In the genomic region with DNA sequence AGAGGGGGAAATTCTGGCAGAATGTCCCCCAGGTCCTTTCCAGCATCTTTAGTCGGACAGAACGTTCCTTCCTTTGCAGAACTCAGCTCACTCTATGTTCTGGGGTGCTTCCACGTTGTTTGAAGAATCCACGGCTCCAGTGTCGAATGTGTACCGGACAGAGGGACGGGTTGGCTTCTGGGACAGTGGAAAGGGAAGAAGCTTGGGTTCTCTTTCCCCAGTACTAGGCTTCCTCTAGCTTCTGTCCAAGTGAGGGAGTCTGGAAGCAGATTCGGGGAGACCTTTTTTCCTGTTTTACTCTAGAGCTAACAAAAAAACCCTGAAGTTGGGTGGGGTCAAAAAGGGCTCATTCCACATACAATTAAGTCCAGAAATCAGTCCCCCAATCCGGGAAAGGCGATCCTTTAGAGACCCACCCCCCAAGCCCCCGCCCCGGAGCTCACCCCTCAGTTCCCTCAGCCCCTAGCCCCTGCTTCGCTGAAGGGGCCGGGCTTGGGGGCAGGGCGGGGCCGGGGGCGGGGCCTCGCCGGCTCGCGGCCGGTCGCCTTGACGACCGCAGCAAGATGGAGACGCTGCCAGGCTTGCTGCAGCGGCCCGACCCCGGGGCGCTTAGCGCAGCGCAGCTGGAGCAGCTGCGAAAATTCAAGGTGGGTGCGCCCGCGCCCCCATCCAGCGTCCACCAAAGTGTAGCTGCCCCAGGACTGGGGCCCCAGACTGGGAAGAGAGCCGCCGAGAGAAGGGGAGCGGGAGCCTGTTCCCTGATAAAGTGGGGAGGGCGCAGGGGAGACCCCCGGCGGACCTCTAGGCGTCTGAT, we compare ENCODE assay signal across 8 cellular contexts. TPM values are rescaled to one million over a fixed set of nuclear protein-coding genes. Genes with fewer than 3 reads are reported as not detected.
DNase-seq lines count a peak whose midpoint lies in the region; ATAC-seq and TF ChIP-seq lines count a peak whose summit lies in the region.

A gene with protein sequence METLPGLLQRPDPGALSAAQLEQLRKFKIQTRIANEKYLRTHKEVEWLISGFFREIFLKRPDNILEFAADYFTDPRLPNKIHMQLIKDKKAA (plus strand): TSS at position 549 of the 814 bp plus-strand sequence. CDS start 15 bp downstream, at position 564.

- no peak within 1 kb of the TSS for H2BK15ac ChIP-seq in mesendoderm (replicated peaks; ENCODE audit: low read depth)

- H2AK5ac ChIP-seq in mesendoderm (ENCODE audit: low read length) = no peak within 1 kb of the TSS

- no peak within 1 kb of the TSS for H3K9ac ChIP-seq in mesendoderm (ENCODE audit: low read length)

- no peak within 1 kb of the TSS for H3K18ac ChIP-seq in mesendoderm (ENCODE audit: low read length)

- peaks cover 2% of the 10 kb centered on the region for H3K4me1 ChIP-seq in mesendoderm (ENCODE audit: control insufficient read depth, low read depth, low read length)

- H3K56ac ChIP-seq in mesendoderm (ENCODE audit: low read length) = no peak within 1 kb of the TSS

- no peak for TF ChIP-seq CTCF in GM12864 (IDR thresholded peaks at IDR 0.05; ENCODE audit: low read depth, low read length, missing control alignments)
- no peak for TF ChIP-seq CTCF in WERI-Rb-1 (IDR thresholded peaks at IDR 0.05; ENCODE audit: low read depth, low read length)

- H2BK120ac ChIP-seq in mesendoderm (ENCODE audit: low read depth, low read length) = no peak within 1 kb of the TSS

- WGBS in mesendoderm (ENCODE audit: extremely low coverage, insufficient coverage, low lambda C conversion rate) = no CpG with 5 or more reads among the region's 44 CpGs

- H3K27me3 ChIP-seq in WERI-Rb-1 (ENCODE audit: insufficient read depth, low read depth, severe bottlenecking) (no peaks in the 10 kb centered on the region), mesendoderm (ENCODE audit: insufficient read depth, low read length, poor library complexity) (peaks cover 16% of the 10 kb centered on the region)

- no peak within 1 kb of the TSS for H3K23ac ChIP-seq in mesendoderm (ENCODE audit: low read length)

- H3K27ac ChIP-seq in WERI-Rb-1 (peak within 1 kb of the TSS; percentile 88), mesendoderm (ENCODE audit: low read depth, low read length) (no peak within 1 kb of the TSS)

- no peak within 1 kb of the TSS for H2BK5ac ChIP-seq in mesendoderm (ENCODE audit: low read length)

- peak within 1 kb of the TSS; percentile 40 for H3K4me2 ChIP-seq in mesendoderm (ENCODE audit: low read length)

- H3K79me2 ChIP-seq in mesendoderm (ENCODE audit: control insufficient read depth, insufficient read depth, low read length) = no peaks in the 10 kb centered on the region

- DNase-seq in GM12864 (ENCODE audit: low read depth) (peak; percentile 3), WERI-Rb-1 (no peak), ecto neural progenitor cell (ENCODE audit: low spot score) (peak; percentile 82), mesendoderm (peak; percentile 54), NCI-H524 treated with DMSO at 0.1 percent for 48 hours (lab: John Stamatoyannopoulos, UW) (no peak)
- DNase-seq in stimulated activated naive CD4-positive, alpha-beta T cell (lab: John Stamatoyannopoulos, UW) = peak; percentile 19 to 58 (median 44)

- H3K79me1 ChIP-seq in mesendoderm (ENCODE audit: low read length) = no peaks in the 10 kb centered on the region

- H3K36me3 ChIP-seq in WERI-Rb-1 (no peaks in the 10 kb centered on the region), mesendoderm (ENCODE audit: control insufficient read depth, insufficient read depth, low read length) (no peaks in the 10 kb centered on the region)

- H3K4me3 ChIP-seq in GM12864 (ENCODE audit: low read depth, low read length) = peak within 1 kb of the TSS; percentile 56
- H3K4me3 ChIP-seq in WERI-Rb-1 (ENCODE audit: low read depth, low read length) = peak within 1 kb of the TSS; percentile 22
- H3K4me3 ChIP-seq in mesendoderm (ENCODE audit: low read length) = peak within 1 kb of the TSS; percentile 23

- no peaks in the 10 kb centered on the region for H3K9me3 ChIP-seq in WERI-Rb-1 (ENCODE audit: severe bottlenecking)

- no peak within 1 kb of the TSS for H4K8ac ChIP-seq in mesendoderm (ENCODE audit: low read depth, low read length)

- H3K4ac ChIP-seq in mesendoderm (ENCODE audit: low read depth, low read length) = no peak within 1 kb of the TSS

- no peak within 1 kb of the TSS for H4K5ac ChIP-seq in mesendoderm (ENCODE audit: low read length)

- ATAC-seq in HG03159 (IDR thresholded peaks at IDR 0.05; ENCODE audit: unreplicated experiment) = peak; percentile 68
- no peak for ATAC-seq in GM21786 (IDR thresholded peaks at IDR 0.05; ENCODE audit: unreplicated experiment)

RNA-seq across cellular contexts. Expression of the gene that starts here (rescaled TPM):
- 0.21 TPM for polyA plus RNA-seq in mesendoderm (2013, experiment 1 of 2)
- polyA plus RNA-seq in mesendoderm (2013, experiment 2 of 2) = not detected

Comparison
In these comparisons a context has a peak if more than half of its experiments do, and no peak if none do; other contexts are left out.
1. DNase-seq: peak in GM12864 (single experiment), ecto neural progenitor cell (single experiment), mesendoderm (single experiment) and stimulated activated naive CD4-positive, alpha-beta T cell (6 of 6); none in WERI-Rb-1 (single experiment) and NCI-H524 treated with DMSO at 0.1 percent for 48 hours (single experiment).
2. Peak in every context shown above with its lines, with median percentiles within 50 percentile points of each other: H3K4me3 ChIP-seq.